In genomic region chr15:75453703-75454470, GRCh38 we compare ENCODE assay signal across 1 cellular context.
TF ChIP-seq lines count a peak whose summit lies in the region.

No MANE protein-coding gene starts in this region.

TF ChIP-seq in GM12878, 131 proteins besides CTCF, POLR2A, EP300 and RAD21 (continued from another document and continues in another):
- TF ChIP-seq MXI1 (IDR thresholded peaks at IDR 0.05; ENCODE audit: low read depth, low read length) (peak; percentile 97), BCLAF1 (IDR thresholded peaks at IDR 0.05) (no peak), E2F4 (IDR thresholded peaks at IDR 0.05; ENCODE audit: low read depth, low read length) (peak; percentile 77), ELK1 (IDR thresholded peaks at IDR 0.05; ENCODE audit: low read depth, low read length) (peak; percentile 86; the same call in 1 of the 2 replicates), PBX3 (IDR thresholded peaks at IDR 0.05; ENCODE audit: insufficient replicate concordance, low read depth, low read length) (no peak), NRF1 (conservative IDR thresholded peaks at IDR 0.05; ENCODE audit: low read depth, low read length) (0 out of 2 replicates have a peak, but pooled peaks have one; percentile 33), MEF2A (IDR thresholded peaks at IDR 0.05; ENCODE audit: insufficient read depth, low read depth, low read length) (no peak), WRNIP1 (IDR thresholded peaks at IDR 0.05; ENCODE audit: borderline replicate concordance, low read depth, low read length) (no peak), CBFB (IDR thresholded peaks at IDR 0.05; ENCODE audit: low read depth) (0 out of 2 replicates have a peak, but pooled peaks have one; percentile 0), NFIC (IDR thresholded peaks at IDR 0.05; ENCODE audit: low read depth, low read length) (no peak), HDAC6 (IDR thresholded peaks at IDR 0.05; ENCODE audit: unreplicated experiment) (no peak), CREB1 (IDR thresholded peaks at IDR 0.05; ENCODE audit: low read depth) (no peak), SREBF1 (IDR thresholded peaks at IDR 0.05; ENCODE audit: low read length) (no peak), E4F1 (IDR thresholded peaks at IDR 0.05; ENCODE audit: borderline replicate concordance, partially characterized antibody) (peak; percentile 9), KAT2A (conservative IDR thresholded peaks at IDR 0.05; ENCODE audit: control insufficient read depth, low read depth, low read length) (no peak), PAX8 (IDR thresholded peaks at IDR 0.05) (no peak), GABPA (IDR thresholded peaks at IDR 0.05; ENCODE audit: low read depth) (no peak), ZBTB11 (CRISPR knock-in tag; IDR thresholded peaks at IDR 0.05) (peak; percentile 33; the same call in 1 of the 2 replicates), ZNF274 (IDR thresholded peaks at IDR 0.05; ENCODE audit: insufficient read depth, insufficient read length) (no peak), FOS (IDR thresholded peaks at IDR 0.05; ENCODE audit: borderline replicate concordance, extremely low read depth, insufficient read length) (no peak), MEF2B (IDR thresholded peaks at IDR 0.05; ENCODE audit: partially characterized antibody, poor library complexity, severe bottlenecking) (no peak), ZBTB33 (IDR thresholded peaks at IDR 0.05) (no peak), EED (IDR thresholded peaks at IDR 0.05; ENCODE audit: low read depth) (peak; percentile 60), JUNB (IDR thresholded peaks at IDR 0.05) (no peak), MAX (IDR thresholded peaks at IDR 0.05; ENCODE audit: low read depth, low read length) (peak; percentile 95), CUX1 (IDR thresholded peaks at IDR 0.05; ENCODE audit: insufficient replicate concordance, low read depth, low read length) (no peak), RAD51 (IDR thresholded peaks at IDR 0.05) (no peak), NR2C1 (IDR thresholded peaks at IDR 0.05) (peak; percentile 58), STAT3 (IDR thresholded peaks at IDR 0.05; ENCODE audit: low read depth, low read length) (no peak), CBX5 (IDR thresholded peaks at IDR 0.05; ENCODE audit: low read depth) (no peak), NR2C2 (IDR thresholded peaks at IDR 0.05; ENCODE audit: borderline replicate concordance, control insufficient read depth, insufficient read length, low read depth) (no peak), KDM1A (IDR thresholded peaks at IDR 0.05; ENCODE audit: borderline replicate concordance) (no peak), GATAD2B (conservative IDR thresholded peaks at IDR 0.05; ENCODE audit: low read depth) (peak; percentile 28; the same call in 1 of the 2 replicates), CREM (IDR thresholded peaks at IDR 0.05; ENCODE audit: low read depth) (peak; percentile 54; the same call in 1 of the 2 replicates), PKNOX1 (IDR thresholded peaks at IDR 0.05) (peak; percentile 59; the same call in 1 of the 2 replicates), ETV6 (conservative IDR thresholded peaks at IDR 0.05 in 1 of 2, IDR thresholded peaks at IDR 0.05 in 1 of 2; ENCODE audit: borderline replicate concordance in 1 of 2, low read depth in 1 of 2) (peak in 1 of 2 experiments; percentile 7; a peak in 2 of 4 replicates), YY1 (IDR thresholded peaks at IDR 0.05; ENCODE audit: low read depth, low read length) (no peak), ZZZ3 (IDR thresholded peaks at IDR 0.05; ENCODE audit: control insufficient read depth, insufficient read length, low read depth) (no peak), SIX5 (IDR thresholded peaks at IDR 0.05; ENCODE audit: low read depth, low read length, severe bottlenecking) (no peak)
